In genomic region chr2:52404046-52404445, GRCh38 we compare ENCODE assay signal across 24 cellular contexts.
DNase-seq lines count a peak whose midpoint lies in the region; ATAC-seq and TF ChIP-seq lines count a peak whose summit lies in the region.
"Had no signal": no experiment of that assay in that cellular context is flagged by ENCODE, and none has a peak within 500 bp of the region (broad histone marks: within the 10 kb centered on the region; RNA-seq: fewer than 3 reads in every experiment).

No MANE protein-coding gene starts in this region.

- peaks cover 8% of the 10 kb centered on the region; the same call in 1 of the 2 replicates for H3K4me1 ChIP-seq in PC-3 (ENCODE audit: insufficient read depth, low read length)
- H3K4me1 ChIP-seq: BE2C, BLaER1 had no signal

- TF ChIP-seq CTCF in HFFc6 (IDR thresholded peaks at IDR 0.05) = no peak
- TF ChIP-seq CTCF in PC-3 (conservative IDR thresholded peaks at IDR 0.05; ENCODE audit: low read depth, low read length) = no peak
- no peak for TF ChIP-seq CTCF in activated CD8-positive, alpha-beta T cell treated with anti-CD3 and anti-CD28 coated beads for 36 hours (IDR thresholded peaks at IDR 0.05)

- intact Hi-C loops in PC-3 (cut with micrococcal nuclease) = loop anchor here (1.0 kb wide), 1 partner anchor 463 kb away; no protein-coding TSS in a partner anchor
- intact Hi-C loops in activated CD8-positive, alpha-beta T cell treated with anti-CD3 and anti-CD28 coated beads for 36 hours (cut with micrococcal nuclease) = no loop called here

- H4K20me1 ChIP-seq in PC-3 (ENCODE audit: low read length) = no peaks in the 10 kb centered on the region
- H4K20me1 ChIP-seq: BLaER1 had no signal

- DNase-seq in HCEC 1CT = peak; percentile 29
- DNase-seq in HFFc6 = no peak
- DNase-seq in PC-3 = peak; percentile 66
- DNase-seq in activated naive CD4-positive, alpha-beta T cell treated with Interleukin-2 at 50 U/mL for 16 hours = no peak
- DNase-seq in activated CD8-positive, alpha-beta T cell treated with anti-CD3 and anti-CD28 coated beads for 36 hours = no peak
- DNase-seq in effector memory CD8-positive, alpha-beta T cell = no peak
- DNase-seq: 8988T; ACHN; BE2C; C1 segment of cervical spinal cord; CD4-positive, alpha-beta memory T cell; CD4-positive, CD25-positive, alpha-beta regulatory T cell; CD8-positive, alpha-beta memory T cell; COR-L47; DMS 273 treated with DMSO at 0.1 percent for 48 hours; DMS153; DMS53; DMS79; DND-41; EL; GDM1 had no signal

- no peak overlapping the region for H3K27ac Mint-ChIP-seq in HFFc6
- no peak overlapping the region for H3K27ac Mint-ChIP-seq in activated CD8-positive, alpha-beta T cell treated with anti-CD3 and anti-CD28 coated beads for 36 hours
- no peak overlapping the region for H3K27ac Mint-ChIP-seq in effector memory CD8-positive, alpha-beta T cell
- H3K27ac Mint-ChIP-seq: CD14-positive monocyte; CD4-positive, alpha-beta memory T cell; CD4-positive, CD25-positive, alpha-beta regulatory T cell; CD8-positive, alpha-beta memory T cell had no signal

- 0 out of 2 replicates have a peak, but pooled peaks cover 3% of the 10 kb centered on the region for H3K9me2 ChIP-seq in PC-3 (replicated peaks; ENCODE audit: low read length)

- CTCF ChIA-PET in PC-3 (lab: Charles Lee) = no interaction called here
- CTCF ChIA-PET in activated CD8-positive, alpha-beta T cell treated with anti-CD3 and anti-CD28 coated beads for 36 hours (lab: Charles Lee) = no interaction called here

- H3K79me2 ChIP-seq in PC-3 (ENCODE audit: low read length) = no peaks in the 10 kb centered on the region

- H3K27ac ChIP-seq in PC-3 (ENCODE audit: low read length) = no peak overlapping the region
- H3K27ac ChIP-seq: BLaER1 had no signal

- H3K27me3 Mint-ChIP-seq in HFFc6 (ENCODE audit: insufficient read depth) = no peaks in the 10 kb centered on the region; the same call in 1 of the 2 replicates
- H3K27me3 Mint-ChIP-seq in activated CD8-positive, alpha-beta T cell treated with anti-CD3 and anti-CD28 coated beads for 36 hours = no peaks in the 10 kb centered on the region
- H3K27me3 Mint-ChIP-seq in effector memory CD8-positive, alpha-beta T cell = no peaks in the 10 kb centered on the region
- H3K27me3 Mint-ChIP-seq: CD4-positive, alpha-beta memory T cell; CD4-positive, CD25-positive, alpha-beta regulatory T cell; CD8-positive, alpha-beta memory T cell had no signal

- peak overlapping the region; percentile 20; the same call in 1 of the 2 replicates for H2AFZ ChIP-seq in PC-3 (ENCODE audit: low read length)

- POLR2A ChIA-PET in PC-3 (lab: Charles Lee; ENCODE audit: unreplicated experiment) = no interaction called here
- POLR2A ChIA-PET in activated CD8-positive, alpha-beta T cell treated with anti-CD3 and anti-CD28 coated beads for 36 hours (lab: Charles Lee) = no interaction called here

- H3K36me3 ChIP-seq in PC-3 (ENCODE audit: low read depth, low read length) = no peaks in the 10 kb centered on the region
- H3K36me3 ChIP-seq: BE2C, BLaER1 had no signal

- H3K9me3 Mint-ChIP-seq in HFFc6 = peaks cover 3% of the 10 kb centered on the region; the same call in 1 of the 2 replicates
- peaks cover 7% of the 10 kb centered on the region for H3K9me3 Mint-ChIP-seq in activated CD8-positive, alpha-beta T cell treated with anti-CD3 and anti-CD28 coated beads for 36 hours
- peaks cover 7 to 8% of the 10 kb centered on the region in 2 donors for H3K9me3 Mint-ChIP-seq in effector memory CD8-positive, alpha-beta T cell

- no peaks in the 10 kb centered on the region for H3K9me3 ChIP-seq in PC-3 (ENCODE audit: low read length)
- H3K9me3 ChIP-seq: BE2C, BLaER1 had no signal

- no peak overlapping the region for H3K4me3 ChIP-seq in PC-3 (ENCODE audit: low read length)
- H3K4me3 ChIP-seq: BLaER1, GM12878 had no signal

- H3K27me3 ChIP-seq in PC-3 (ENCODE audit: low read length) = no peaks in the 10 kb centered on the region
- H3K27me3 ChIP-seq: BE2C, BLaER1 had no signal

- no peaks in the 10 kb centered on the region for H3K36me3 Mint-ChIP-seq in HFFc6 (ENCODE audit: low read depth)
- H3K36me3 Mint-ChIP-seq in activated CD8-positive, alpha-beta T cell treated with anti-CD3 and anti-CD28 coated beads for 36 hours (ENCODE audit: low read depth) = no peaks in the 10 kb centered on the region
- no peaks in the 10 kb centered on the region for H3K36me3 Mint-ChIP-seq in effector memory CD8-positive, alpha-beta T cell (ENCODE audit: insufficient read depth)
- H3K36me3 Mint-ChIP-seq: CD14-positive monocyte; CD4-positive, alpha-beta memory T cell; CD4-positive, CD25-positive, alpha-beta regulatory T cell; CD8-positive, alpha-beta memory T cell had no signal

- H3F3A ChIP-seq in PC-3 (ENCODE audit: low read length, unreplicated experiment) = no peaks in the 10 kb centered on the region

- H3K4me1 Mint-ChIP-seq in HFFc6 (ENCODE audit: low read depth) = peaks cover 33% of the 10 kb centered on the region
- no peaks in the 10 kb centered on the region for H3K4me1 Mint-ChIP-seq in activated CD8-positive, alpha-beta T cell treated with anti-CD3 and anti-CD28 coated beads for 36 hours (ENCODE audit: low read depth)
- H3K4me1 Mint-ChIP-seq in effector memory CD8-positive, alpha-beta T cell (ENCODE audit: low read depth in 2 of 2) = no peaks in the 10 kb centered on the region
- H3K4me1 Mint-ChIP-seq: CD14-positive monocyte; CD4-positive, alpha-beta memory T cell; CD4-positive, CD25-positive, alpha-beta regulatory T cell; CD8-positive, alpha-beta memory T cell had no signal

- ATAC-seq in PC-3 = peak; percentile 98
- ATAC-seq in activated CD8-positive, alpha-beta T cell treated with anti-CD3 and anti-CD28 coated beads for 36 hours = no peak
- no peak for ATAC-seq in effector memory CD8-positive, alpha-beta T cell (replicated peaks)
- ATAC-seq: GM12878 had no signal

- peak overlapping the region; percentile 43 for H3K4me2 ChIP-seq in PC-3 (ENCODE audit: low read length)
- H3K4me2 ChIP-seq: BLaER1 had no signal

- BruUV-seq in PC-3 (replicated peaks; lab: Mats Ljungman, UMichigan) = no TSS peak

- no peak overlapping the region for H3K9ac ChIP-seq in PC-3 (ENCODE audit: low read length)
- H3K9ac ChIP-seq: BLaER1 had no signal

- H3K4me3 Mint-ChIP-seq in HFFc6 = peak overlapping the region; percentile 61; the same call in 1 of the 2 replicates
- no peak overlapping the region for H3K4me3 Mint-ChIP-seq in activated CD8-positive, alpha-beta T cell treated with anti-CD3 and anti-CD28 coated beads for 36 hours
- no peak overlapping the region for H3K4me3 Mint-ChIP-seq in effector memory CD8-positive, alpha-beta T cell
- H3K4me3 Mint-ChIP-seq: CD14-positive monocyte; CD4-positive, alpha-beta memory T cell; CD4-positive, CD25-positive, alpha-beta regulatory T cell; CD8-positive, alpha-beta memory T cell had no signal

Comparison
In these comparisons a context has a peak if more than half of its experiments do, and no peak if none do; other contexts are left out.
1. DNase-seq: peak in HCEC 1CT (single experiment) and PC-3 (single experiment); none in HFFc6 (single experiment), activated naive CD4-positive, alpha-beta T cell treated with Interleukin-2 at 50 U/mL for 16 hours (single experiment), activated CD8-positive, alpha-beta T cell treated with anti-CD3 and anti-CD28 coated beads for 36 hours (single experiment) and effector memory CD8-positive, alpha-beta T cell (0 of 3).